ENCODE assay signal across 8 cellular contexts in genomic region chr15:75578948-75579908, GRCh38. TPM values are rescaled to one million over a fixed set of nuclear protein-coding genes. Genes with fewer than 3 reads are reported as not detected.
DNase-seq lines count a peak whose midpoint lies in the region; ATAC-seq and TF ChIP-seq lines count a peak whose summit lies in the region.

Gene PTPN9 (minus strand): TSS chr15:75579315. CDS start chr15:75578776, 539 bp downstream.

- H3K27me3 ChIP-seq in spleen (replicated peaks in 1 of 7): no peaks in the 10 kb centered on the region

- no peak for TF ChIP-seq POLR2A in spleen (IDR thresholded peaks at IDR 0.05)

- H3K36me3 ChIP-seq in spleen: peaks cover 0 to 7% (median 0%) of the 10 kb centered on the region in 6 donors

- H3K27ac ChIP-seq in spleen: peak within 1 kb of the TSS; percentile 79 to 94 (median 88)

- TF ChIP-seq CTCF in GM12865 (IDR thresholded peaks at IDR 0.05; ENCODE audit: insufficient read depth, low read depth, low read length, missing control alignments): peak; percentile 40
- peak in 9 of 11 experiments; percentile 5 to 72 (median 63) for TF ChIP-seq CTCF in spleen (IDR thresholded peaks at IDR 0.05 in 8 of 11, conservative IDR thresholded peaks at IDR 0.05 in 3 of 11)

- H3K9me3 ChIP-seq in spleen: no peaks in the 10 kb centered on the region

- H3K4me3 ChIP-seq in GM12865 (ENCODE audit: low read depth, low read length) (peak within 1 kb of the TSS; percentile 86), spleen (peak within 1 kb of the TSS; percentile 67 to 99 (median 84))

- DNase-seq in GM12865 (ENCODE audit: low read depth) (peak; percentile 81), NCI-H226 (peak; percentile 84), iris pigment epithelial cell (ENCODE audit: low read depth) (peak; percentile 81), spleen (peak; percentile 94), cortex of kidney (lab: John Stamatoyannopoulos, UW) (no peak)
- peak; percentile 61 for DNase-seq in activated CD4-positive, CD25-positive, alpha-beta regulatory T cell treated with anti-CD3 and anti-CD28 coated beads, Interleukin-2, amount 50 U/mL, for 16 hours (ENCODE audit: low read depth, low spot score)
- DNase-seq in central memory CD4-positive, alpha-beta T cell: peak; percentile 48

- peak; percentile 62 for ATAC-seq in HG02852 (IDR thresholded peaks at IDR 0.05; ENCODE audit: unreplicated experiment)

- H3K4me1 ChIP-seq in spleen: peaks cover 8 to 40% (median 26%) of the 10 kb centered on the region in 6 donors

- intact Hi-C loops in spleen (cut with DNase I; ENCODE audit: low total_unique reads): no loop called here

- 1% methylated on average over 64 to 74 of the region's 77 CpGs for WGBS in spleen, 5 donors

RNA-seq across cellular contexts. Expression of gene PTPN9, which starts in this region (rescaled TPM):
- total RNA-seq in spleen: 10 to 100 TPM; 19.1 to 32.5 (median 24.9) TPM
- 1 to 10 TPM; 4.6 to 9.5 (median 7.9) TPM for polyA plus RNA-seq in spleen
